8 cellular contexts compared by ENCODE assay signal in the genomic region with DNA sequence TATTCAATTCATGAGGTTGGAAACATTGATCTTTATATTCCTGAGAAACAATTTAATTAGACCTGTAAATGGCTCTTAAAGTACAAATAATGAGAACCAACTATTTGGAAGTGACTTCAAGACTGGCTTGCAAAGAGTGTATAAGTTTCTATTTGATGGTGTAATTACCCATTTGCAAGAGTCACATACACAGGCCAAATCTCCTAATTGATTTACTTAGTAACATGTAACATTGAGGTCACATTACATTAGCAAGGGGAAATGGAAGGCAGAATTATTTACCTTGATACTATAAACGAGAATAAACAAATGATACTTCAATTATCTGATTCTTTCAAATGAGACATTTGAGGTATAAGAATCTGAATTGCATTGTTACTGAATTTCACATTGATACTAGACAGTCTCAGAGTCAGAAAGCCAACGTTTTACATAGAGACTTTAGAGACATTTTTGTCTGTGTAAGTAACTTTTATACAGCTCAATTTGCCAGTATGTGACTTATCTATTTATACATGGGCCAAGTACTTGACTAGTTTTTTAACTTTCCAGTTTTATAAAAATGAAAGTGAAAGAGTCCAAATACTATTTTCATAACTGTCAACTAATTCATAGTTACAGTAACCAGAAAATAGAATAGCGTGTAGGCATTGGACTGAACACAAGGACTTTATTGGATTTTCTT.
A peak's percentile ranks its signal among the peaks of the same experiment; 100 is the strongest.
DNase-seq lines count a peak whose midpoint lies in the region; ATAC-seq and TF ChIP-seq lines count a peak whose summit lies in the region.

No MANE protein-coding gene starts in this region.

- TF ChIP-seq CTCF in OCI-LY3 (IDR thresholded peaks at IDR 0.05; ENCODE audit: low read depth, low read length) (no peak), left ventricle myocardium inferior (IDR thresholded peaks at IDR 0.05; ENCODE audit: borderline replicate concordance) (no peak), thoracic aorta (IDR thresholded peaks at IDR 0.05) (no peak), foreskin fibroblast (IDR thresholded peaks at IDR 0.05; ENCODE audit: low read depth, low read length) (no peak)

- peaks cover 3% of the 10 kb centered on the region for H3K9me3 Mint-ChIP-seq in activated naive CD4-positive, alpha-beta T cell treated with anti-CD3 and anti-CD28 coated beads for 36 hours

- no peak for DNase-seq in activated naive CD4-positive, alpha-beta T cell treated with anti-CD3 and anti-CD28 coated beads for 36 hours
- DNase-seq in activated naive CD4-positive, alpha-beta T cell (lab: John Stamatoyannopoulos, UW) = no peak
- DNase-seq in left ventricle myocardium inferior (no peak), thoracic aorta (ENCODE audit: low spot score) (no peak), GM03348 (ENCODE audit: low spot score) (no peak), foreskin fibroblast (no peak)

- H3K36me3 ChIP-seq in OCI-LY3 (replicated peaks; ENCODE audit: low read depth, low read length) = no peaks in the 10 kb centered on the region
- H3K36me3 ChIP-seq in left ventricle myocardium inferior = no peaks in the 10 kb centered on the region
- H3K36me3 ChIP-seq in thoracic aorta = no peaks in the 10 kb centered on the region

- H3K4me3 ChIP-seq in OCI-LY3 (ENCODE audit: low read length) = peak overlapping the region; percentile 4; the same call in 1 of the 2 replicates
- peak overlapping the region; percentile 12 for H3K4me3 ChIP-seq in left ventricle myocardium inferior
- H3K4me3 ChIP-seq in thoracic aorta = peak overlapping the region; percentile 3
- peak overlapping the region in 1 of 2 donors; percentile 6 for H3K4me3 ChIP-seq in foreskin fibroblast (ENCODE audit: low read depth in 1 of 2, low read length in 2 of 2)

- H3K79me2 ChIP-seq in OCI-LY3 (ENCODE audit: low read length) = no peaks in the 10 kb centered on the region

- H3K4me1 ChIP-seq in OCI-LY3 (ENCODE audit: low read length) (peaks cover 25% of the 10 kb centered on the region), left ventricle myocardium inferior (peaks cover 43% of the 10 kb centered on the region), thoracic aorta (ENCODE audit: control insufficient read depth in 1 of 2, low read depth in 2 of 2) (peaks cover 21 to 26% of the 10 kb centered on the region in 2 donors)

- H3K9me3 ChIP-seq in OCI-LY3 (ENCODE audit: insufficient read depth, low read length) = no peaks in the 10 kb centered on the region
- peaks cover 15% of the 10 kb centered on the region for H3K9me3 ChIP-seq in left ventricle myocardium inferior (replicated peaks)
- no peaks in the 10 kb centered on the region for H3K9me3 ChIP-seq in thoracic aorta

- H2AFZ ChIP-seq in OCI-LY3 (ENCODE audit: low read depth, low read length) = no peak overlapping the region; the same call in 1 of the 2 replicates

- ATAC-seq in thoracic aorta (ENCODE audit: insufficient number of reproducible peaks, low FRiP score, low read depth) (no peak), GM21825 (IDR thresholded peaks at IDR 0.05; ENCODE audit: unreplicated experiment) (no peak)

- CTCF ChIA-PET in activated naive CD4-positive, alpha-beta T cell treated with anti-CD3 and anti-CD28 coated beads for 36 hours (lab: Charles Lee) = interaction anchor here (0.6 to 4.8 kb wide), 6 partner anchors 12 to 494 kb away, joined by 3 to 55 read pairs (median 6); no protein-coding TSS in a partner anchor

- no peak overlapping the region for H3K9ac ChIP-seq in OCI-LY3 (ENCODE audit: low read length)

- H3K27me3 ChIP-seq in OCI-LY3 (ENCODE audit: low read depth, low read length) (peaks cover 12% of the 10 kb centered on the region), left ventricle myocardium inferior (ENCODE audit: low read depth) (no peaks in the 10 kb centered on the region), thoracic aorta (replicated peaks; ENCODE audit: insufficient read depth) (no peaks in the 10 kb centered on the region)

- intact Hi-C loops in activated naive CD4-positive, alpha-beta T cell treated with anti-CD3 and anti-CD28 coated beads for 36 hours (cut with micrococcal nuclease) = loop anchor here (1.0 to 10.0 kb wide), 7 partner anchors 43 to 1138 kb away; a partner anchor contains a TSS
- intact Hi-C loops in left ventricle myocardium inferior (cut with micrococcal nuclease) = loop anchor here (5.0 kb wide), 1 partner anchor 180 kb away; no protein-coding TSS in a partner anchor

- H3K27me3 Mint-ChIP-seq in activated naive CD4-positive, alpha-beta T cell treated with anti-CD3 and anti-CD28 coated beads for 36 hours (ENCODE audit: low read depth) = no peaks in the 10 kb centered on the region

- peaks cover 22% of the 10 kb centered on the region for H3K4me1 Mint-ChIP-seq in activated naive CD4-positive, alpha-beta T cell treated with anti-CD3 and anti-CD28 coated beads for 36 hours (ENCODE audit: low read depth)

- H3K36me3 Mint-ChIP-seq in activated naive CD4-positive, alpha-beta T cell treated with anti-CD3 and anti-CD28 coated beads for 36 hours (ENCODE audit: low read depth) = no peaks in the 10 kb centered on the region

- H4K20me1 ChIP-seq in OCI-LY3 (ENCODE audit: insufficient read depth, low read length) = no peaks in the 10 kb centered on the region

- peak overlapping the region; percentile 29 for H3K27ac Mint-ChIP-seq in activated naive CD4-positive, alpha-beta T cell treated with anti-CD3 and anti-CD28 coated beads for 36 hours

- peak overlapping the region; percentile 41 for H3K4me2 ChIP-seq in OCI-LY3 (ENCODE audit: low read length)

- H3K4me3 Mint-ChIP-seq in activated naive CD4-positive, alpha-beta T cell treated with anti-CD3 and anti-CD28 coated beads for 36 hours = no peak overlapping the region

- no peak overlapping the region for H3K27ac ChIP-seq in OCI-LY3 (ENCODE audit: low read length)
- H3K27ac ChIP-seq in left ventricle myocardium inferior (replicated peaks) = peak overlapping the region; percentile 77
- peak overlapping the region; percentile 1 to 60 for H3K27ac ChIP-seq in thoracic aorta
